8 cellular contexts compared by ENCODE assay signal in the genomic region with DNA sequence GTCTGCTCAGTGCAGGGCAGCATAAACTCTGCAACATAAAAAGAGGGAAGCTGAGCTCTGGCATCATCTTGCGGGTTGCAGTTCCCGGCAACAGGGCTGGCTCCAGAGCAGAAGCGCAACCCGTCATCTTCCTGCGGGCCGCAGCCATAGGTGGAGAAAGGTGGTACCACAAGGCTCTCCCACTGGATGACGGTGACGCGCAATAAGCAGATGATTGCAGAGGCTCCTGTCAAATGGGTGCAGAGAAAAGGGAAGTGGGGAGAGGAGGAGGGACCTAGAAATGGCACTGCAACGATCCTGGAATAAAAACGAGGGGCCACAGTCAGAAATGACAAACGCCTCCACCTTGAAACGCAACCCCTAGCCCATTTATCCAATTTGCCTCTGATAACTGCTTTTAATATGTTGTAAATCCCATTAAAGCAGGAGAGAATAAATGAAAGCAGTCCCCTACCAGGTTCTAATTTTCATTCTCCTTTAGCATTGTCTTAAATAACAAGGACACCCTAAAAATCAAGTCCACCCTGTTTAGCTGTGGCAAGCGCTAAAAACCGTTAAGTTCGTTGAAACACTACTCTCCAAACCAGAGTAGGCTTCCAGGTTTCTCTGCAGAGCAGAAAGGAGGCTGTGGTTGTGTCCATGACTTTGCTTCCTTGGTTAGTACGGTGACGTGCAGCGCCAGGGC. TPM values are rescaled to one million over a fixed set of nuclear protein-coding genes. Genes with fewer than 3 reads are reported as not detected.
DNase-seq lines count a peak whose midpoint lies in the region; ATAC-seq and TF ChIP-seq lines count a peak whose summit lies in the region.

No MANE protein-coding gene starts in this region.

- H3K27ac ChIP-seq in right atrium auricular region: peak overlapping the region; percentile 88 to 91

- no peaks in the 10 kb centered on the region for H3K36me3 ChIP-seq in right atrium auricular region

- ATAC-seq in GM21447 (IDR thresholded peaks at IDR 0.05; ENCODE audit: unreplicated experiment) (peak; percentile 54), HG03095 (IDR thresholded peaks at IDR 0.05; ENCODE audit: unreplicated experiment) (no peak), HG02571 (IDR thresholded peaks at IDR 0.05; ENCODE audit: unreplicated experiment) (no peak)

- TF ChIP-seq CTCF in right atrium auricular region (IDR thresholded peaks at IDR 0.05): no peak

- H3K9me3 ChIP-seq in right atrium auricular region: no peaks in the 10 kb centered on the region

- peak; percentile 87 to 91 for DNase-seq in NCI-H446 (lab: John Stamatoyannopoulos, UW)
- DNase-seq in activated naive CD4-positive, alpha-beta T cell treated with anti-CD3 and anti-CD28 coated beads, Interleukin-2, amount 50 U/mL, for 16 hours: peak; percentile 13
- DNase-seq in right atrium auricular region (ENCODE audit: low spot score): peak; percentile 70
- peak; percentile 71 for DNase-seq in retina
- no peak for DNase-seq in mesenteric fat pad (ENCODE audit: low spot score)

- H3K4me3 ChIP-seq in right atrium auricular region: peak overlapping the region in 1 of 2 donors; percentile 53

- no peaks in the 10 kb centered on the region for H3K27me3 ChIP-seq in right atrium auricular region

- H3K4me1 ChIP-seq in right atrium auricular region: peaks cover 0 to 24% of the 10 kb centered on the region in 2 donors

RNA-seq across cellular contexts. Expression of gene TUBA1C, which starts 30.9 kb away (rescaled TPM):
- total RNA-seq in right atrium auricular region (100 to 1,000 TPM in 1 of 2 donors, 10 to 100 TPM in 1; 64.4 to 145 TPM), mesenteric fat pad (173 TPM)

RNA-seq across cellular contexts. Expression of gene TUBA1A, which starts 45.1 kb away (rescaled TPM):
- total RNA-seq in right atrium auricular region (100 to 1,000 TPM; 131 to 241 TPM), mesenteric fat pad (121 TPM)
